Comparison of ENCODE assay signal across 15 cellular contexts in the genomic region with DNA sequence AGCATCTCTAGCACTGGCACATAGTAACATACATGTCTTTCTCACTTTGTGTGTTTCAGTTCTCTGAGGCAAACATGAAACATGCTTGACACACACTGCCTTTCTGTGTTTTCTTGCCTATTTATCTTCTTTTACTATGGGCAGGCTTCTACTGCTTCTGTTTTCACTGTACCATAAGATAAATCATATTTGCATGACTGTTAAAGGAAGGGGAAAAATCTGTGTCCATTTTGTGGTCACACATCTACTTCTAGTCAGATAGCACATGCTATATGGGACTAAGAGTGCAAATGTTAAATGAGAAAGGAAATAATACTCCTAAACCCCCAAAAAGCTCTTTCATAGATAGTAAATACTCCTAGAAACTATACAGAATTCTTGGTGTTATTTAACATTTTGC.
"Had no signal": no experiment of that assay in that cellular context is flagged by ENCODE, and none has a peak within 500 bp of the region (broad histone marks: within the 10 kb centered on the region; RNA-seq: fewer than 3 reads in every experiment).

No MANE protein-coding gene starts in this region.

- H3K4me3 ChIP-seq: colonic mucosa, heart right ventricle, left lung, stomach, thoracic aorta had no signal

- H3K27me3 Mint-ChIP-seq: activated CD8-positive, alpha-beta T cell treated with anti-CD3 and anti-CD28 coated beads for 36 hours; activated naive CD4-positive, alpha-beta T cell treated with anti-CD3 and anti-CD28 coated beads, Interleukin-2, amount 10 ng/mL, durations not matched to agents 7 days and 5 days; natural killer cell treated with Interleukin-12 subunit alpha and Interleukin-12 subunit beta and Interleukin-15 and Interleukin-18, amount 100 ng/mL, for 72 hours; progenitor cell of endocrine pancreas had no signal

- H3K9me3 Mint-ChIP-seq: activated CD8-positive, alpha-beta T cell treated with anti-CD3 and anti-CD28 coated beads for 36 hours; activated naive CD4-positive, alpha-beta T cell treated with anti-CD3 and anti-CD28 coated beads, Interleukin-2, amount 10 ng/mL, durations not matched to agents 7 days and 5 days; natural killer cell treated with Interleukin-12 subunit alpha and Interleukin-12 subunit beta and Interleukin-15 and Interleukin-18, amount 100 ng/mL, for 72 hours had no signal

- H3K36me3 ChIP-seq: colonic mucosa, heart right ventricle, left lung, stomach, thoracic aorta had no signal

- H3K36me3 Mint-ChIP-seq: activated naive CD4-positive, alpha-beta T cell treated with anti-CD3 and anti-CD28 coated beads, Interleukin-2, amount 10 ng/mL, durations not matched to agents 7 days and 5 days; natural killer cell treated with Interleukin-12 subunit alpha and Interleukin-12 subunit beta and Interleukin-15 and Interleukin-18, amount 100 ng/mL, for 72 hours had no signal

- ATAC-seq: activated CD8-positive, alpha-beta T cell treated with anti-CD3 and anti-CD28 coated beads for 36 hours; foreskin keratinocyte; heart right ventricle; left lung; natural killer cell treated with Interleukin-12 subunit alpha and Interleukin-12 subunit beta and Interleukin-15 and Interleukin-18, amount 100 ng/mL, for 72 hours; right cardiac atrium had no signal

- H3K9me3 ChIP-seq: colonic mucosa, heart right ventricle, left lung, stomach, thoracic aorta had no signal

- H3K27me3 ChIP-seq: colonic mucosa, foreskin keratinocyte, heart right ventricle, left lung, stomach had no signal

- H3K27ac Mint-ChIP-seq: activated CD8-positive, alpha-beta T cell treated with anti-CD3 and anti-CD28 coated beads for 36 hours; activated naive CD4-positive, alpha-beta T cell treated with anti-CD3 and anti-CD28 coated beads, Interleukin-2, amount 10 ng/mL, durations not matched to agents 7 days and 5 days; natural killer cell treated with Interleukin-12 subunit alpha and Interleukin-12 subunit beta and Interleukin-15 and Interleukin-18, amount 100 ng/mL, for 72 hours; progenitor cell of endocrine pancreas had no signal

- H3K4me1 Mint-ChIP-seq: activated naive CD4-positive, alpha-beta T cell treated with anti-CD3 and anti-CD28 coated beads, Interleukin-2, amount 10 ng/mL, durations not matched to agents 7 days and 5 days had no signal

- DNase-seq: activated CD8-positive, alpha-beta memory T cell treated with anti-CD3 and anti-CD28 coated beads, Interleukin-2, amount 50 U/mL, for 48 hours; activated CD8-positive, alpha-beta T cell treated with anti-CD3 and anti-CD28 coated beads for 36 hours; activated naive CD4-positive, alpha-beta T cell treated with anti-CD3 and anti-CD28 coated beads, Interleukin-2, amount 10 ng/mL, durations not matched to agents 7 days and 5 days; colonic mucosa; effector CD4-positive, alpha-beta T cell; foreskin keratinocyte; heart right ventricle; islet precursor cell; left lung; occipital lobe; right cardiac atrium; stomach had no signal

- H3K4me1 ChIP-seq: colonic mucosa, foreskin keratinocyte had no signal

- H3K4me3 Mint-ChIP-seq: activated CD8-positive, alpha-beta T cell treated with anti-CD3 and anti-CD28 coated beads for 36 hours; activated naive CD4-positive, alpha-beta T cell treated with anti-CD3 and anti-CD28 coated beads, Interleukin-2, amount 10 ng/mL, durations not matched to agents 7 days and 5 days; natural killer cell treated with Interleukin-12 subunit alpha and Interleukin-12 subunit beta and Interleukin-15 and Interleukin-18, amount 100 ng/mL, for 72 hours had no signal
